1 cellular context compared by ENCODE assay signal in the genomic region with DNA sequence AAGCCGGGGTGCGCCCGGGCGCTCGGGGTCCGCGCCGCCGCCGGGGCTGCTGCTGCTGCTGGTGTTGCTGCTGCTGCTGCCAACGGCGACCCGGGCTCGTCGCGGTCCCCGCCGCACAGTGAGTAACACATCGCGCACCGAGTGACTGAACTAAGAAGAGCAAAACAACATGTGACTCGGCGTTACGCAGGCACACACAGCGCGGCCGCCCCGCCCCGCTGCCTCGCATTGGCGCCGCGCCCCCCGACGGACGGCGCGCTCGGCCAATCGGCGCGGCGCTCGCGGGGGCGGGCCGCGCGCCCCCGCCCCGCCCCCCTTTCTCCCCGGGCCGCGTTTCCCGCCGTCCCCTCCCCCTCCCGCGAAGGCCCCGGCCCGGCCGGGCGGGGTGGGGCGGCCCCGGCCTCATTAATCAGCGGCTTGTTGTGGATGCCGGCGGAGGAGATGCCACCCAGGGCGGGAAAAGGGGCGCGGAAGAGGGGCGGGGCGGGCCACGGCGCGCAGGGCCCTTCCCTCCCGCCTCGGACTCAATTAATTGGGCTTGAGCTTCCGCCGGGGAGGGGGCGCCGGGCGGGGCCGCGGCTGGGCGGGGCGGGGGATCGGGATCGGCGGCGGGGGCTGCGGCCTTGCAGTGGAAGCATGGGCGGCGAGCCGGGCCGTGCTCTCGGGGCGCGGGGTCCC.
A peak's percentile ranks its signal among the peaks of the same experiment; 100 is the strongest.
TF ChIP-seq lines count a peak whose summit lies in the region.

A gene with protein sequence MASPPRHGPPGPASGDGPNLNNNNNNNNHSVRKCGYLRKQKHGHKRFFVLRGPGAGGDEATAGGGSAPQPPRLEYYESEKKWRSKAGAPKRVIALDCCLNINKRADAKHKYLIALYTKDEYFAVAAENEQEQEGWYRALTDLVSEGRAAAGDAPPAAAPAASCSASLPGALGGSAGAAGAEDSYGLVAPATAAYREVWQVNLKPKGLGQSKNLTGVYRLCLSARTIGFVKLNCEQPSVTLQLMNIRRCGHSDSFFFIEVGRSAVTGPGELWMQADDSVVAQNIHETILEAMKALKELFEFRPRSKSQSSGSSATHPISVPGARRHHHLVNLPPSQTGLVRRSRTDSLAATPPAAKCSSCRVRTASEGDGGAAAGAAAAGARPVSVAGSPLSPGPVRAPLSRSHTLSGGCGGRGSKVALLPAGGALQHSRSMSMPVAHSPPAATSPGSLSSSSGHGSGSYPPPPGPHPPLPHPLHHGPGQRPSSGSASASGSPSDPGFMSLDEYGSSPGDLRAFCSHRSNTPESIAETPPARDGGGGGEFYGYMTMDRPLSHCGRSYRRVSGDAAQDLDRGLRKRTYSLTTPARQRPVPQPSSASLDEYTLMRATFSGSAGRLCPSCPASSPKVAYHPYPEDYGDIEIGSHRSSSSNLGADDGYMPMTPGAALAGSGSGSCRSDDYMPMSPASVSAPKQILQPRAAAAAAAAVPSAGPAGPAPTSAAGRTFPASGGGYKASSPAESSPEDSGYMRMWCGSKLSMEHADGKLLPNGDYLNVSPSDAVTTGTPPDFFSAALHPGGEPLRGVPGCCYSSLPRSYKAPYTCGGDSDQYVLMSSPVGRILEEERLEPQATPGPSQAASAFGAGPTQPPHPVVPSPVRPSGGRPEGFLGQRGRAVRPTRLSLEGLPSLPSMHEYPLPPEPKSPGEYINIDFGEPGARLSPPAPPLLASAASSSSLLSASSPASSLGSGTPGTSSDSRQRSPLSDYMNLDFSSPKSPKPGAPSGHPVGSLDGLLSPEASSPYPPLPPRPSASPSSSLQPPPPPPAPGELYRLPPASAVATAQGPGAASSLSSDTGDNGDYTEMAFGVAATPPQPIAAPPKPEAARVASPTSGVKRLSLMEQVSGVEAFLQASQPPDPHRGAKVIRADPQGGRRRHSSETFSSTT (N-terminal part only) (minus strand): TSS at position 127 of the 678 bp plus-strand sequence. CDS start 530 bp downstream, outside the sequence.

TF ChIP-seq in GM12878, 131 proteins besides CTCF, POLR2A, EP300 and RAD21 (continued from another document):
- TF ChIP-seq CHD2 (IDR thresholded peaks at IDR 0.05; ENCODE audit: borderline replicate concordance, low read depth, low read length) (0 out of 2 replicates have a peak, but pooled peaks have one; percentile 25), CREB1 (IDR thresholded peaks at IDR 0.05; ENCODE audit: low read depth) (peak; percentile 10; the same call in 1 of the 2 replicates), MTA3 (IDR thresholded peaks at IDR 0.05; ENCODE audit: borderline replicate concordance, low read length) (no peak), SP1 (IDR thresholded peaks at IDR 0.05; ENCODE audit: low read depth, low read length) (peak; percentile 77), SUZ12 (IDR thresholded peaks at IDR 0.05; ENCODE audit: unreplicated experiment) (peak; percentile 8), SMAD1 (IDR thresholded peaks at IDR 0.05; ENCODE audit: low read depth, partially characterized antibody) (no peak), BHLHE40 (IDR thresholded peaks at IDR 0.05; ENCODE audit: borderline replicate concordance in 1 of 2, low read depth in 2 of 2, low read length in 1 of 2) (peak in 1 of 2 experiments; percentile 19; a peak in 1 of 4 replicates)
- TF ChIP-seq, protein P1, sequence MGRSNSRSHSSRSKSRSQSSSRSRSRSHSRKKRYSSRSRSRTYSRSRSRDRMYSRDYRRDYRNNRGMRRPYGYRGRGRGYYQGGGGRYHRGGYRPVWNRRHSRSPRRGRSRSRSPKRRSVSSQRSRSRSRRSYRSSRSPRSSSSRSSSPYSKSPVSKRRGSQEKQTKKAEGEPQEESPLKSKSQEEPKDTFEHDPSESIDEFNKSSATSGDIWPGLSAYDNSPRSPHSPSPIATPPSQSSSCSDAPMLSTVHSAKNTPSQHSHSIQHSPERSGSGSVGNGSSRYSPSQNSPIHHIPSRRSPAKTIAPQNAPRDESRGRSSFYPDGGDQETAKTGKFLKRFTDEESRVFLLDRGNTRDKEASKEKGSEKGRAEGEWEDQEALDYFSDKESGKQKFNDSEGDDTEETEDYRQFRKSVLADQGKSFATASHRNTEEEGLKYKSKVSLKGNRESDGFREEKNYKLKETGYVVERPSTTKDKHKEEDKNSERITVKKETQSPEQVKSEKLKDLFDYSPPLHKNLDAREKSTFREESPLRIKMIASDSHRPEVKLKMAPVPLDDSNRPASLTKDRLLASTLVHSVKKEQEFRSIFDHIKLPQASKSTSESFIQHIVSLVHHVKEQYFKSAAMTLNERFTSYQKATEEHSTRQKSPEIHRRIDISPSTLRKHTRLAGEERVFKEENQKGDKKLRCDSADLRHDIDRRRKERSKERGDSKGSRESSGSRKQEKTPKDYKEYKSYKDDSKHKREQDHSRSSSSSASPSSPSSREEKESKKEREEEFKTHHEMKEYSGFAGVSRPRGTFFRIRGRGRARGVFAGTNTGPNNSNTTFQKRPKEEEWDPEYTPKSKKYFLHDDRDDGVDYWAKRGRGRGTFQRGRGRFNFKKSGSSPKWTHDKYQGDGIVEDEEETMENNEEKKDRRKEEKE (IDR thresholded peaks at IDR 0.05): no peak
- TF ChIP-seq, protein P2, sequence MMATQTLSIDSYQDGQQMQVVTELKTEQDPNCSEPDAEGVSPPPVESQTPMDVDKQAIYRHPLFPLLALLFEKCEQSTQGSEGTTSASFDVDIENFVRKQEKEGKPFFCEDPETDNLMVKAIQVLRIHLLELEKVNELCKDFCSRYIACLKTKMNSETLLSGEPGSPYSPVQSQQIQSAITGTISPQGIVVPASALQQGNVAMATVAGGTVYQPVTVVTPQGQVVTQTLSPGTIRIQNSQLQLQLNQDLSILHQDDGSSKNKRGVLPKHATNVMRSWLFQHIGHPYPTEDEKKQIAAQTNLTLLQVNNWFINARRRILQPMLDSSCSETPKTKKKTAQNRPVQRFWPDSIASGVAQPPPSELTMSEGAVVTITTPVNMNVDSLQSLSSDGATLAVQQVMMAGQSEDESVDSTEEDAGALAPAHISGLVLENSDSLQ (IDR thresholded peaks at IDR 0.05): peak; percentile 85
- TF ChIP-seq, protein P3, sequence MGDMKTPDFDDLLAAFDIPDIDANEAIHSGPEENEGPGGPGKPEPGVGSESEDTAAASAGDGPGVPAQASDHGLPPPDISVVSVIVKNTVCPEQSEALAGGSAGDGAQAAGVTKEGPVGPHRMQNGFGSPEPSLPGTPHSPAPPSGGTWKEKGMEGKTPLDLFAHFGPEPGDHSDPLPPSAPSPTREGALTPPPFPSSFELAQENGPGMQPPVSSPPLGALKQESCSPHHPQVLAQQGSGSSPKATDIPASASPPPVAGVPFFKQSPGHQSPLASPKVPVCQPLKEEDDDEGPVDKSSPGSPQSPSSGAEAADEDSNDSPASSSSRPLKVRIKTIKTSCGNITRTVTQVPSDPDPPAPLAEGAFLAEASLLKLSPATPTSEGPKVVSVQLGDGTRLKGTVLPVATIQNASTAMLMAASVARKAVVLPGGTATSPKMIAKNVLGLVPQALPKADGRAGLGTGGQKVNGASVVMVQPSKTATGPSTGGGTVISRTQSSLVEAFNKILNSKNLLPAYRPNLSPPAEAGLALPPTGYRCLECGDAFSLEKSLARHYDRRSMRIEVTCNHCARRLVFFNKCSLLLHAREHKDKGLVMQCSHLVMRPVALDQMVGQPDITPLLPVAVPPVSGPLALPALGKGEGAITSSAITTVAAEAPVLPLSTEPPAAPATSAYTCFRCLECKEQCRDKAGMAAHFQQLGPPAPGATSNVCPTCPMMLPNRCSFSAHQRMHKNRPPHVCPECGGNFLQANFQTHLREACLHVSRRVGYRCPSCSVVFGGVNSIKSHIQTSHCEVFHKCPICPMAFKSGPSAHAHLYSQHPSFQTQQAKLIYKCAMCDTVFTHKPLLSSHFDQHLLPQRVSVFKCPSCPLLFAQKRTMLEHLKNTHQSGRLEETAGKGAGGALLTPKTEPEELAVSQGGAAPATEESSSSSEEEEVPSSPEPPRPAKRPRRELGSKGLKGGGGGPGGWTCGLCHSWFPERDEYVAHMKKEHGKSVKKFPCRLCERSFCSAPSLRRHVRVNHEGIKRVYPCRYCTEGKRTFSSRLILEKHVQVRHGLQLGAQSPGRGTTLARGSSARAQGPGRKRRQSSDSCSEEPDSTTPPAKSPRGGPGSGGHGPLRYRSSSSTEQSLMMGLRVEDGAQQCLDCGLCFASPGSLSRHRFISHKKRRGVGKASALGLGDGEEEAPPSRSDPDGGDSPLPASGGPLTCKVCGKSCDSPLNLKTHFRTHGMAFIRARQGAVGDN (IDR thresholded peaks at IDR 0.05): 0 out of 2 replicates have a peak, but pooled peaks have one; percentile 30
- TF ChIP-seq, protein P4, sequence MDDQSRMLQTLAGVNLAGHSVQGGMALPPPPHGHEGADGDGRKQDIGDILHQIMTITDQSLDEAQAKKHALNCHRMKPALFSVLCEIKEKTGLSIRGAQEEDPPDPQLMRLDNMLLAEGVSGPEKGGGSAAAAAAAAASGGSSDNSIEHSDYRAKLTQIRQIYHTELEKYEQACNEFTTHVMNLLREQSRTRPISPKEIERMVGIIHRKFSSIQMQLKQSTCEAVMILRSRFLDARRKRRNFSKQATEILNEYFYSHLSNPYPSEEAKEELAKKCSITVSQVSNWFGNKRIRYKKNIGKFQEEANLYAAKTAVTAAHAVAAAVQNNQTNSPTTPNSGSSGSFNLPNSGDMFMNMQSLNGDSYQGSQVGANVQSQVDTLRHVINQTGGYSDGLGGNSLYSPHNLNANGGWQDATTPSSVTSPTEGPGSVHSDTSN (IDR thresholded peaks at IDR 0.05; ENCODE audit: insufficient replicate concordance, low read depth, low read length): peak; percentile 93
